Comparison of ENCODE assay signal across 11 cellular contexts in the genomic region with DNA sequence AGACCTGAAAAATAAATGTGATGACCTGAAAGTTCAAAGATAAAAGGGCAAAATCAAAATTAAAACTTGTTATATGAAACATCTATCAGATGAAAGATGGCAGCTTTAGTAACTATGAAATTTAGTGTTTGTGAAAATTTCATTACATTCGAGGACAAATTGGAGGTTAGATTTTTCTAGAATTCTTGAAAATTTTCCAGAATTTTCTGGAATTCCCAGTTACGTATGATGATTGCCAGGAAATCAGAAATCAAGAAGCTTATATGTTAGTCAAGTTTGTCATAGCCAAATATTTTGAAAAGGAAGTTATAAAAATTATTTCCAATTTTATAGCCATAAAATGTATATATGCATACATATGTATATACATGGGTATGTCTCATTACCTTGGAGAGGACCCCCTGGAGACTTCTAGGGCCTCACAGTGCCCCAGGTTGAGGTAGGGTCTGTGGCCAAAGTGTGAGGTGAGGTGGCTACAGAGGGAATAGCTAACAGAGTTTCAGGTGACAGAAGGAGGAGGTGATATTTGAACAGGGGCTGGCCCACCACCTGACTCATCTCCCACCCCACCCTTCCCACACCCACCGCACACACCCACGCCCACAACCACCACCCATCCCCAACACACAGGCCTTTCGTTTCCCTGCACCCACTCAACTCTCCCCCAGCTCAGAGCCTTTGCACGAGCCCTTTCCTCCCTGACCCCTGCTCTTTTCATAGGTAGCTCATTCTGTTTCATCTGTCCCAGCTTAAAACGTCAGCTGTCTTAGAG. TPM values are rescaled to one million over a fixed set of nuclear protein-coding genes. Genes with fewer than 3 reads are reported as not detected.
DNase-seq lines count a peak whose midpoint lies in the region; ATAC-seq and TF ChIP-seq lines count a peak whose summit lies in the region.
"Had no signal": no experiment of that assay in that cellular context is flagged by ENCODE, and none has a peak within 500 bp of the region (broad histone marks: within the 10 kb centered on the region; RNA-seq: fewer than 3 reads in every experiment).

No MANE protein-coding gene starts in this region.

- peak; percentile 72 for DNase-seq in GM13977 (ENCODE audit: low spot score)
- DNase-seq in activated CD4-positive, alpha-beta T cell treated with anti-CD3 and anti-CD28 coated beads, Interleukin-2, amount 50 U/mL, for 4 hours, result peak; percentile 51 to 61
- peak; percentile 57 for DNase-seq in activated naive CD8-positive, alpha-beta T cell treated with anti-CD3 and anti-CD28 coated beads, Interleukin-2, amount 10 ng/mL, durations not matched to agents 7 days and 5 days
- DNase-seq in stimulated activated CD8-positive, alpha-beta memory T cell treated with anti-CD3 and anti-CD28 coated beads, Interleukin-2, amount 100 ng/mL, for 1 hour (ENCODE audit: low read depth in 2 of 2), result peak; percentile 20
- DNase-seq in WERI-Rb-1, result no peak
- DNase-seq in Calu3, result no peak
- DNase-seq in SKM-1 treated with dmso at 0.1 percent for 144 hours (lab: John Stamatoyannopoulos, UW; ENCODE audit: unreplicated experiment), result no peak
- DNase-seq: NCI-H524 treated with DMSO at 0.1 percent for 48 hours had no signal

- no TSS peak for BruUV-seq in Calu3 (replicated peaks; lab: Mats Ljungman, UMichigan)

- no peaks in the 10 kb centered on the region for H3K9me3 Mint-ChIP-seq in activated naive CD8-positive, alpha-beta T cell treated with anti-CD3 and anti-CD28 coated beads, Interleukin-2, amount 10 ng/mL, durations not matched to agents 7 days and 5 days
- no peaks in the 10 kb centered on the region for H3K9me3 Mint-ChIP-seq in Calu3 (ENCODE audit: low read depth, unreplicated experiment)
- H3K9me3 Mint-ChIP-seq: neural crest cell had no signal

- peak overlapping the region; percentile 78 for H3K27ac Mint-ChIP-seq in activated naive CD8-positive, alpha-beta T cell treated with anti-CD3 and anti-CD28 coated beads, Interleukin-2, amount 10 ng/mL, durations not matched to agents 7 days and 5 days
- no peak overlapping the region for H3K27ac Mint-ChIP-seq in Calu3 (ENCODE audit: unreplicated experiment)

- no peak overlapping the region for H3K27ac ChIP-seq in WERI-Rb-1

- H3K27me3 ChIP-seq in WERI-Rb-1 (ENCODE audit: insufficient read depth, low read depth, severe bottlenecking), result no peaks in the 10 kb centered on the region

- H3K4me3 Mint-ChIP-seq in activated naive CD8-positive, alpha-beta T cell treated with anti-CD3 and anti-CD28 coated beads, Interleukin-2, amount 10 ng/mL, durations not matched to agents 7 days and 5 days, result peak overlapping the region; percentile 39
- no peak overlapping the region for H3K4me3 Mint-ChIP-seq in Calu3 (ENCODE audit: low read depth, unreplicated experiment)
- H3K4me3 Mint-ChIP-seq: neural crest cell had no signal

- in situ Hi-C loops in GM13977 (cut with MboI; ENCODE audit: low pct_unique_long_range_greater_than_20kb, low sequenced_read_pairs, unreplicated experiment), result no loop called here

- H3K9me3 ChIP-seq in WERI-Rb-1 (ENCODE audit: severe bottlenecking), result no peaks in the 10 kb centered on the region

- H3K36me3 Mint-ChIP-seq in activated naive CD8-positive, alpha-beta T cell treated with anti-CD3 and anti-CD28 coated beads, Interleukin-2, amount 10 ng/mL, durations not matched to agents 7 days and 5 days, result no peaks in the 10 kb centered on the region
- H3K36me3 Mint-ChIP-seq in Calu3 (ENCODE audit: insufficient read depth, unreplicated experiment), result no peaks in the 10 kb centered on the region

- H3K27me3 Mint-ChIP-seq in activated naive CD8-positive, alpha-beta T cell treated with anti-CD3 and anti-CD28 coated beads, Interleukin-2, amount 10 ng/mL, durations not matched to agents 7 days and 5 days, result no peaks in the 10 kb centered on the region
- peaks cover 14% of the 10 kb centered on the region for H3K27me3 Mint-ChIP-seq in Calu3 (ENCODE audit: unreplicated experiment)

- peak; percentile 44 for ATAC-seq in activated naive CD8-positive, alpha-beta T cell treated with anti-CD3 and anti-CD28 coated beads, Interleukin-2, amount 10 ng/mL, durations not matched to agents 7 days and 5 days (ENCODE audit: low read depth)
- no peak for ATAC-seq in HG03457 (IDR thresholded peaks at IDR 0.05; ENCODE audit: unreplicated experiment)

- POLR2A ChIA-PET in activated naive CD8-positive, alpha-beta T cell treated with anti-CD3 and anti-CD28 coated beads, Interleukin-2, amount 10 ng/mL, durations not matched to agents 7 days and 5 days (lab: Charles Lee), result interaction anchor here (0.9 to 4.9 kb wide), 8 partner anchors 9 to 75 kb away, joined by 3 to 27 read pairs (median 4); partner anchors contain the start of gene VSIR

- H3K4me3 ChIP-seq in WERI-Rb-1 (ENCODE audit: low read depth, low read length), result no peak overlapping the region
- H3K4me3 ChIP-seq: smooth muscle cell had no signal

- TF ChIP-seq CTCF in GM13977 (IDR thresholded peaks at IDR 0.05; ENCODE audit: extremely low read depth, insufficient read depth, missing control alignments) (no peak), WERI-Rb-1 (IDR thresholded peaks at IDR 0.05; ENCODE audit: low read depth, low read length) (no peak), Calu3 (IDR thresholded peaks at IDR 0.05; ENCODE audit: unreplicated experiment) (no peak)

- peaks cover 36% of the 10 kb centered on the region for H3K4me1 Mint-ChIP-seq in activated naive CD8-positive, alpha-beta T cell treated with anti-CD3 and anti-CD28 coated beads, Interleukin-2, amount 10 ng/mL, durations not matched to agents 7 days and 5 days
- peaks cover 8% of the 10 kb centered on the region for H3K4me1 Mint-ChIP-seq in Calu3 (ENCODE audit: low read depth, unreplicated experiment)
- H3K4me1 Mint-ChIP-seq: neural crest cell had no signal

- CTCF ChIA-PET in Calu3 (lab: Charles Lee), result interaction anchor here (0.6 to 3.7 kb wide), 7 partner anchors 9 to 320 kb away, joined by 3 to 31 read pairs (median 4); partner anchors contain the start of gene VSIR

- peaks cover 51% of the 10 kb centered on the region for H3K36me3 ChIP-seq in WERI-Rb-1

- intact Hi-C loops in Calu3 (cut with micrococcal nuclease; ENCODE audit: unreplicated experiment), result loop anchor here (2.0 to 10.0 kb wide), 3 partner anchors 117 to 386 kb away; no protein-coding TSS in a partner anchor

RNA-seq across cellular contexts. Expression of gene C10orf105, which starts 21.5 kb away (rescaled TPM):
- under 1 TPM; 0.17 to 0.30 TPM for total RNA-seq in activated naive CD8-positive, alpha-beta T cell treated with anti-CD3 and anti-CD28 coated beads, Interleukin-2, amount 10 ng/mL, durations not matched to agents 7 days and 5 days
- not detected in 2 replicates for total RNA-seq in Calu3 (2022)

Comparison
In these comparisons a context has a peak if more than half of its experiments do, and no peak if none do; other contexts are left out.
1. DNase-seq: peak in GM13977 (single experiment), activated CD4-positive, alpha-beta T cell treated with anti-CD3 and anti-CD28 coated beads, Interleukin-2, amount 50 U/mL, for 4 hours (2 of 2), activated naive CD8-positive, alpha-beta T cell treated with anti-CD3 and anti-CD28 coated beads, Interleukin-2, amount 10 ng/mL, durations not matched to agents 7 days and 5 days (single experiment) and stimulated activated CD8-positive, alpha-beta memory T cell treated with anti-CD3 and anti-CD28 coated beads, Interleukin-2, amount 100 ng/mL, for 1 hour (2 of 2); none in WERI-Rb-1 (single experiment), Calu3 (single experiment) and SKM-1 treated with dmso at 0.1 percent for 144 hours (single experiment).